Comparison of ENCODE assay signal across 13 cellular contexts in genomic region chr2:17355608-17356329, GRCh38.
A peak's percentile ranks its signal among the peaks of the same experiment; 100 is the strongest.
DNase-seq lines count a peak whose midpoint lies in the region; ATAC-seq and TF ChIP-seq lines count a peak whose summit lies in the region.
"Had no signal": no experiment of that assay in that cellular context is flagged by ENCODE, and none has a peak within 500 bp of the region (broad histone marks: within the 10 kb centered on the region; RNA-seq: fewer than 3 reads in every experiment).

No MANE protein-coding gene starts in this region.

- no peak for TF ChIP-seq CTCF in mucosa of descending colon (IDR thresholded peaks at IDR 0.05)

- H3K9me3 ChIP-seq in mucosa of descending colon, result no peaks in the 10 kb centered on the region
- H3K9me3 ChIP-seq: esophagus muscularis mucosa had no signal

- ATAC-seq in GM19025 (IDR thresholded peaks at IDR 0.05; ENCODE audit: low read depth, unreplicated experiment) (peak; percentile 88), HG02623 (IDR thresholded peaks at IDR 0.05; ENCODE audit: unreplicated experiment) (peak; percentile 85), HG03469 (IDR thresholded peaks at IDR 0.05; ENCODE audit: unreplicated experiment) (peak; percentile 76), mucosa of descending colon (no peak)

- H3K4me3 ChIP-seq in mucosa of descending colon, result no peak overlapping the region
- H3K4me3 ChIP-seq: esophagus muscularis mucosa had no signal

- no peaks in the 10 kb centered on the region for H3K4me1 ChIP-seq in mucosa of descending colon (ENCODE audit: low read depth)

- H3K36me3 ChIP-seq in mucosa of descending colon (ENCODE audit: low read depth), result no peaks in the 10 kb centered on the region
- H3K36me3 ChIP-seq: esophagus muscularis mucosa had no signal

- DNase-seq in myocyte (ENCODE audit: low read depth), result peak; percentile 9
- DNase-seq in mucosa of descending colon, result no peak
- no peak for DNase-seq in stimulated activated CD4-positive, alpha-beta T cell treated with anti-CD3 and anti-CD28 coated beads, Interleukin-1b, Interleukin-23, amount 100 ng/mL, for 48 hours
- DNase-seq in NCI-H69 (lab: John Stamatoyannopoulos, UW), result no peak
- no peak for DNase-seq in COLO829 (ENCODE audit: low spot score)
- DNase-seq: activated CD4-positive, alpha-beta T cell treated with anti-CD3 and anti-CD28 coated beads for 4 hours; NCI-H187 treated with DMSO at 0.1 percent for 48 hours; small intestine; stimulated activated naive CD4-positive, alpha-beta T cell treated with Interleukin-2 at 50 U/mL for 16 hours had no signal

- intact Hi-C loops in mucosa of descending colon (cut with DNase I, micrococcal nuclease), result no loop called here
